ENCODE assay signal across 1 cellular context in genomic region chr12:49705479-49706267, GRCh38.
TF ChIP-seq lines count a peak whose summit lies in the region.

No MANE protein-coding gene starts in this region.

TF ChIP-seq in HepG2, 621 proteins besides CTCF, POLR2A, EP300 and RAD21:
- TF ChIP-seq ZNF83 (CRISPR knock-in tag; IDR thresholded peaks at IDR 0.05; ENCODE audit: borderline replicate concordance): no peak
- no peak for TF ChIP-seq MED1 (CRISPR knock-in tag; IDR thresholded peaks at IDR 0.05)
- no peak for TF ChIP-seq ZNF292 (CRISPR knock-in tag; IDR thresholded peaks at IDR 0.05; ENCODE audit: borderline replicate concordance, low read depth)
